ENCODE assay signal across 29 cellular contexts in the genomic region with DNA sequence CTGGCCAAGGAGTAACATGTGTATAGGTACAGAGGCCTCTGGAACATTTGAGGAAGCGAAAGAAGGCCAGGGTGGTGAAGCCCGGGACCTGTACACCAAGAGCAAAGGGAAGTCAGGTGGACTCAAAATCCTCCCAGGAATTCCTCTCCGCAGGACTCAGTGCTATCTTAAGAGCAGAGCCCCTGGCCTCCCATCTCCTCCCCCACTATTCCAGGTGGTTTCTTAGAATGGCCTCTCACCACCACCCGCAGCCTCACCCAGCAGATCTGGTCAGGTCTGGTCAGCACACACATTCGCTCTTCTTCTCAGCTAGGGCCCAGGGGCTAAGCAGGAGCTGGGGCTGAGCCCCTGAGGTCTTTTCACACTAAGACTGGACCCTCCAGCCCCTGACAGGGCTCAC. TPM values are rescaled to one million over a fixed set of nuclear protein-coding genes. Genes with fewer than 3 reads are reported as not detected.
"Had no signal": no experiment of that assay in that cellular context is flagged by ENCODE, and none has a peak within 500 bp of the region (broad histone marks: within the 10 kb centered on the region; RNA-seq: fewer than 3 reads in every experiment).

No MANE protein-coding gene starts in this region.

- H3K9me3 Mint-ChIP-seq: activated T-cell treated with anti-CD3 and anti-CD28 coated beads, Interleukin-2, amount 50 U/mL, for 24 hours; activated T-helper 2 cell treated with anti-CD3 and anti-CD28 coated beads, Interferon-gamma antibody, Interleukin-2, Interleukin-4, amounts not matched to agents 10 μg/mL and 5 μg/mL and 100 μg/mL, durations not matched to agents 14 hours and 24 hours and 36 hours; central memory CD8-positive, alpha-beta T cell; effector memory CD8-positive, alpha-beta T cell; natural killer cell; T-cell had no signal

- H3K4me1 Mint-ChIP-seq: central memory CD8-positive, alpha-beta T cell; natural killer cell; T-cell had no signal

- H3K27ac ChIP-seq: adrenal gland, colonic mucosa, dorsolateral prefrontal cortex, esophagus muscularis mucosa, neutrophil, parathyroid adenoma, upper lobe of right lung had no signal

- H2AFZ ChIP-seq: parathyroid adenoma had no signal

- H3K4me3 Mint-ChIP-seq: activated naive CD8-positive, alpha-beta T cell; activated T-cell treated with anti-CD3 and anti-CD28 coated beads, Interleukin-2, amount 50 U/mL, for 24 hours; central memory CD8-positive, alpha-beta T cell; effector memory CD8-positive, alpha-beta T cell; natural killer cell; T-cell had no signal

- H3K9me3 ChIP-seq: adrenal gland, colonic mucosa, esophagus muscularis mucosa, neutrophil, upper lobe of right lung had no signal

- H3K4me3 ChIP-seq: adrenal gland, colonic mucosa, dorsolateral prefrontal cortex, esophagus muscularis mucosa, upper lobe of right lung had no signal

- H3K36me3 ChIP-seq: adrenal gland, colonic mucosa, esophagus muscularis mucosa, neutrophil, upper lobe of right lung had no signal

- H3K4me1 ChIP-seq: adrenal gland, colonic mucosa, parathyroid adenoma, upper lobe of right lung had no signal

- H3K27me3 ChIP-seq: adrenal gland, colonic mucosa, esophagus muscularis mucosa, neutrophil, upper lobe of right lung had no signal

- H3K79me2 ChIP-seq: parathyroid adenoma had no signal

- DNase-seq: activated naive CD4-positive, alpha-beta T cell; activated T-cell treated with anti-CD3 and anti-CD28 coated beads, Interleukin-2, amount 50 U/mL, for 24 hours; adrenal gland; colonic mucosa; dorsolateral prefrontal cortex; effector memory CD8-positive, alpha-beta T cell; glutamatergic neuron; hippocampal formation; left cardiac atrium; natural killer cell; right cardiac atrium; stimulated activated CD4-positive, alpha-beta T cell treated with anti-CD3 and anti-CD28 coated beads, Interleukin-12 subunit alpha, Interleukin-12 subunit beta, amount 100 ng/mL, for 4 hours; stimulated activated CD4-positive, alpha-beta T cell treated with anti-CD3 and anti-CD28 coated beads, Interleukin-4, amount 100 ng/mL, for 4 hours; stimulated activated naive CD8-positive, alpha-beta T cell treated with anti-CD3 and anti-CD28 coated beads, Interleukin-15, Interleukin-2, amounts not matched to agents 100 U/mL and 50 U/mL, for 24 hours; T-cell; T-helper 9 cell; upper lobe of right lung had no signal

- H3K9ac ChIP-seq: parathyroid adenoma had no signal

- H3K27me3 Mint-ChIP-seq: activated naive CD8-positive, alpha-beta T cell; activated T-cell treated with anti-CD3 and anti-CD28 coated beads, Interleukin-2, amount 50 U/mL, for 24 hours; central memory CD8-positive, alpha-beta T cell; effector memory CD8-positive, alpha-beta T cell; T-cell had no signal

- H3K36me3 Mint-ChIP-seq: activated naive CD8-positive, alpha-beta T cell; natural killer cell had no signal

- H3K27ac Mint-ChIP-seq: activated naive CD8-positive, alpha-beta T cell; activated T-cell treated with anti-CD3 and anti-CD28 coated beads, Interleukin-2, amount 50 U/mL, for 24 hours; activated T-helper 2 cell treated with anti-CD3 and anti-CD28 coated beads, Interferon-gamma antibody, Interleukin-2, Interleukin-4, amounts not matched to agents 10 μg/mL and 5 μg/mL and 100 μg/mL, durations not matched to agents 14 hours and 24 hours and 36 hours; effector memory CD8-positive, alpha-beta T cell; natural killer cell; T-cell had no signal

- ATAC-seq: effector memory CD8-positive, alpha-beta T cell; left cardiac atrium; natural killer cell; right cardiac atrium; stimulated activated naive CD8-positive, alpha-beta T cell treated with anti-CD3 and anti-CD28 coated beads, Interleukin-15, Interleukin-2, amounts not matched to agents 100 U/mL and 50 U/mL, for 24 hours; T-cell; upper lobe of right lung had no signal

RNA-seq across cellular contexts. Expression of gene SCGB1A1, which starts 59.1 kb away (rescaled TPM):
- total RNA-seq: activated T-helper 2 cell treated with anti-CD3 and anti-CD28 coated beads, Interferon-gamma antibody, Interleukin-2, Interleukin-4, amounts not matched to agents 10 μg/mL and 5 μg/mL and 100 μg/mL, durations not matched to agents 14 hours and 24 hours and 36 hours; astrocyte; frontal cortex; left cardiac atrium; lower leg skin; natural killer cell; pulmonary artery endothelial cell; right cardiac atrium; skeletal muscle tissue; subcutaneous adipose tissue had no signal
- polyA plus RNA-seq: right cardiac atrium had no signal
